ENCODE assay signal across 24 cellular contexts in the genomic region with DNA sequence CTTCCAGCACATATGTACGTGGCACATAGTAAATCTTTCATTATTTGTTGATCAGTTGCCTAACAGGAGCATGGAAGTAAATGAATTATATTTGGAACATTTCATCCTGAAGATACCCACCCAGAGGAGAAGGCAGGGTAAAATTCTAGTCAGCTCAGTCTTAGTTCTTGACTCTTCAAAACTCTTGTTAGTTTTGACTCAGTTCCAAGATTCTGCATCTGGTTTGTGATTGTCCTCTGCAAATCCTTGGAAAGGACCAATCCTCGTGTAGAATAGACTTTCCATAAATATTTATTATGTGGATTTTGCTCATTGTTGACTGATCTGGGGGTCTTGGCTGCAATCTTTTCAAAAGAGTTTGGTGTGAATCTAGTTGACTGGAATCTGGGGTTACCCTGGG.
"Had no signal": no experiment of that assay in that cellular context is flagged by ENCODE, and none has a peak within 500 bp of the region (broad histone marks: within the 10 kb centered on the region; RNA-seq: fewer than 3 reads in every experiment).

No MANE protein-coding gene starts in this region.

- ATAC-seq: activated naive CD4-positive, alpha-beta T cell treated with anti-CD3 and anti-CD28 coated beads, Interleukin-2, amount 50 U/mL, for 72 hours; body of pancreas; left lobe of liver had no signal

- H3K4me1 ChIP-seq: body of pancreas, tibial artery had no signal

- H3K36me3 Mint-ChIP-seq: activated naive CD4-positive, alpha-beta T cell treated with anti-CD3 and anti-CD28 coated beads, Interleukin-2, amount 50 U/mL, for 72 hours; mesothelial cell of epicardium had no signal

- H3K4me3 ChIP-seq: body of pancreas, lung, tibial artery had no signal

- H3K27me3 ChIP-seq: body of pancreas, tibial artery had no signal

- H3K27ac ChIP-seq: body of pancreas, tibial artery, WERI-Rb-1 had no signal

- H3K9me3 Mint-ChIP-seq: nephron had no signal

- H3K36me3 ChIP-seq: tibial artery, WERI-Rb-1 had no signal

- H3K9me3 ChIP-seq: body of pancreas, tibial artery had no signal

- DNase-seq: activated CD4-positive, alpha-beta T cell treated with anti-CD3 and anti-CD28 coated beads for 1 hour; activated CD4-positive, alpha-beta T cell treated with anti-CD3 and anti-CD28 coated beads, Interleukin-2, amount 50 U/mL, for 48 hours; activated gamma-delta T cell; body of pancreas; caudate nucleus; erythroblast; foreskin melanocyte; glutamatergic neuron; hypothalamus; occipital lobe; retina; stimulated activated CD4-positive, alpha-beta T cell treated with anti-CD3 and anti-CD28 coated beads, Interleukin-12 subunit alpha, Interleukin-12 subunit beta, amount 100 ng/mL, for 4 hours; stimulated activated CD4-positive, alpha-beta T cell treated with anti-CD3 and anti-CD28 coated beads, Interleukin-1b, Interleukin-23, amount 100 ng/mL, for 48 hours; stimulated activated CD8-positive, alpha-beta memory T cell treated with anti-CD3 and anti-CD28 coated beads, Interleukin-4, amount 100 ng/mL, for 48 hours; stimulated activated naive CD4-positive, alpha-beta T cell; substantia nigra; tibial artery; WERI-Rb-1 had no signal

- H3K4me3 Mint-ChIP-seq: nephron; T-helper 1 cell treated with Interleukin-12 subunit alpha and Interleukin-12 subunit beta and Interleukin-4 antibody, amounts not matched to agents 30 μg/mL and 1 μg/mL, for 36 hours had no signal

- H3K27ac Mint-ChIP-seq: activated naive CD4-positive, alpha-beta T cell treated with anti-CD3 and anti-CD28 coated beads, Interleukin-2, amount 50 U/mL, for 72 hours; mesothelial cell of epicardium; nephron; T-helper 1 cell treated with Interleukin-12 subunit alpha and Interleukin-12 subunit beta and Interleukin-4 antibody, amounts not matched to agents 30 μg/mL and 1 μg/mL, for 36 hours had no signal
